Comparison of ENCODE assay signal across 21 cellular contexts in the genomic region with DNA sequence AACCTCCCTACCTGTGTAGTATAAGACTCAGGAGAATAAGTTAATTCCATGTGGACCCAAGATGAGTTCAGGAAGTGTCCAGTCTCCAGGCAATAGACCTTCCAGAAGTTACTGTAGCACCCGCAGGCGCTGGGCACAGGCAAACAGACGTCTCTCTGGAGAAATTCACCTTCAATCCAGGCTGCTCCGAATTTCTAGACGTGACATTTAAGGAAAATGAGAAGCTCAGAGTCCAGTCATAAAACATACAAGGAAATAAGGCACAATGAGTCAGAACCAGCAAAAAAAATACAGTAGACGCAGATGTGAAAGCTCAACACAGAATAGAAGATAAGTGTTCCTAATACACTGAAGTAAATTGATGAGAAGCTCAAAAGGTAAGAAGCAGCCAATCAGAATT. TPM values are rescaled to one million over a fixed set of nuclear protein-coding genes. Genes with fewer than 3 reads are reported as not detected.
A peak's percentile ranks its signal among the peaks of the same experiment; 100 is the strongest.
DNase-seq lines count a peak whose midpoint lies in the region; ATAC-seq, FAIRE-seq and TF ChIP-seq lines count a peak whose summit lies in the region.
"Had no signal": no experiment of that assay in that cellular context is flagged by ENCODE, and none has a peak within 500 bp of the region (broad histone marks: within the 10 kb centered on the region; RNA-seq: fewer than 3 reads in every experiment).

No MANE protein-coding gene starts in this region.

- FAIRE-seq in HepG2 (lab: Jason Lieb, UNC): no peak
- no peak for FAIRE-seq in D721Med (lab: Jason Lieb, UNC)
- FAIRE-seq: A549, HTR-8/SVneo had no signal

- DNase-seq in left cardiac atrium: peak; percentile 2
- DNase-seq in left ventricle myocardium superior: no peak
- no peak for DNase-seq in colonic mucosa
- DNase-seq in left colon: no peak
- DNase-seq in spleen: peak; percentile 9
- no peak for DNase-seq in HepG2 (ENCODE audit: low spot score)
- no peak for DNase-seq in D721Med (ENCODE audit: insufficient read length, low spot score)
- DNase-seq in CD4-positive, alpha-beta T cell: no peak
- DNase-seq: AML-193; CD4-positive, alpha-beta memory T cell; DMS79 treated with DMSO at 0.1 percent for 48 hours; GF-D8; GOT3; H7; HFFc6 had no signal

- POLR2A ChIA-PET in HepG2 (lab: Yijun Ruan, JAX): no interaction called here
- POLR2A ChIA-PET in CD4-positive, alpha-beta T cell (lab: Charles Lee): interaction anchor here (0.9 kb wide), 1 partner anchor 15 kb away, joined by 3 read pairs; a partner anchor contains a TSS

- peaks cover 86% of the 10 kb centered on the region for H3K36me3 Mint-ChIP-seq in CD4-positive, alpha-beta T cell (ENCODE audit: low read depth)

- WGBS in spleen, 5 donors: 95 to 98% (median 97%) methylated on average over 6 of the region's 6 CpGs
- WGBS in HepG2 (ENCODE audit: low lambda C conversion rate): 97% methylated on average over 6 of the region's 6 CpGs

- H3K79me2 ChIP-seq in HepG2 (ENCODE audit: insufficient read depth, low read length): no peaks in the 10 kb centered on the region

- TF ChIP-seq POLR2A in spleen (IDR thresholded peaks at IDR 0.05) (no peak), HepG2 (IDR thresholded peaks at IDR 0.05; ENCODE audit: insufficient read depth in 1 of 2, low read depth in 2 of 2, low read length in 2 of 2) (no peak)

- no peak for ATAC-seq in left cardiac atrium
- no peak for ATAC-seq in left ventricle myocardium superior
- peak; percentile 75 for ATAC-seq in left colon
- no peak for ATAC-seq in HepG2
- ATAC-seq in CD4-positive, alpha-beta T cell (ENCODE audit: poor library complexity): no peak
- ATAC-seq: A549, HCT116 had no signal

- intact Hi-C loops in left cardiac atrium (cut with DNase I) (no loop called here), left ventricle myocardium superior (cut with micrococcal nuclease) (no loop called here), colonic mucosa (cut with DNase I) (no loop called here), left colon (cut with DNase I, micrococcal nuclease) (no loop called here), spleen (cut with DNase I; ENCODE audit: low total_unique reads) (no loop called here), HepG2 (cut with micrococcal nuclease; ENCODE audit: unreplicated experiment) (no loop called here)
- intact Hi-C loops in CD4-positive, alpha-beta T cell (cut with DNase I, micrococcal nuclease): no loop called here

- no peaks in the 10 kb centered on the region for H3K9me3 Mint-ChIP-seq in CD4-positive, alpha-beta T cell
- H3K9me3 Mint-ChIP-seq: CD4-positive, alpha-beta memory T cell; HFFc6 had no signal

- H3K36me3 ChIP-seq in colonic mucosa (no peaks in the 10 kb centered on the region), spleen (peaks cover 0 to 96% (median 53%) of the 10 kb centered on the region in 6 donors), HepG2 (replicated peaks in 1 of 2; ENCODE audit: control insufficient read depth in 1 of 2, insufficient read depth in 2 of 2, low read length in 2 of 2) (peaks cover under 1 to 23% of the 10 kb centered on the region in 2 experiments; a peak in 3 of 5 replicates)

- CTCF ChIA-PET in HepG2 (lab: Yijun Ruan, JAX; ENCODE audit: low intra/inter-chr PET ratio, low total read pairs): no interaction called here
- CTCF ChIA-PET in CD4-positive, alpha-beta T cell (lab: Charles Lee): no interaction called here

- H3K27me3 Mint-ChIP-seq in CD4-positive, alpha-beta T cell: no peaks in the 10 kb centered on the region
- H3K27me3 Mint-ChIP-seq: CD4-positive, alpha-beta memory T cell had no signal

- no peak overlapping the region for H3K4me3 Mint-ChIP-seq in CD4-positive, alpha-beta T cell
- H3K4me3 Mint-ChIP-seq: CD4-positive, alpha-beta memory T cell; HFFc6 had no signal

- TF ChIP-seq EP300 in HepG2 (IDR thresholded peaks at IDR 0.05; ENCODE audit: low read depth in 2 of 2, low read length in 2 of 2) (no peak), HepG2 (CRISPR knock-in tag; IDR thresholded peaks at IDR 0.05; ENCODE audit: borderline replicate concordance) (no peak)

- TF ChIP-seq CTCF in colonic mucosa (IDR thresholded peaks at IDR 0.05) (no peak), spleen (IDR thresholded peaks at IDR 0.05 in 8 of 11, conservative IDR thresholded peaks at IDR 0.05 in 3 of 11) (no peak), HepG2 (CRISPR knock-in tag; IDR thresholded peaks at IDR 0.05) (no peak), D721Med (IDR thresholded peaks at IDR 0.05; ENCODE audit: insufficient read depth, missing control alignments) (no peak)
- no peak for TF ChIP-seq CTCF in CD4-positive, alpha-beta T cell (IDR thresholded peaks at IDR 0.05)

- H3K27ac ChIP-seq in colonic mucosa (peak overlapping the region; percentile 40), spleen (no peak overlapping the region), HepG2 (ENCODE audit: extremely low read length, insufficient read depth, low read length) (no peak overlapping the region)
- no peak overlapping the region for H3K27ac ChIP-seq in CD4-positive, alpha-beta T cell (ENCODE audit: low read depth, low read length)
- H3K27ac ChIP-seq: 22Rv1, A549, C4-2B had no signal

- H3K4me1 ChIP-seq in colonic mucosa: peaks cover 6% of the 10 kb centered on the region
- H3K4me1 ChIP-seq in spleen: no peaks in the 10 kb centered on the region
- H3K4me1 ChIP-seq in HepG2 (ENCODE audit: insufficient read depth, low read length): peaks cover 11% of the 10 kb centered on the region
- H3K4me1 ChIP-seq: A549 had no signal

- H3K4me3 ChIP-seq in colonic mucosa (no peak overlapping the region), spleen (no peak overlapping the region), HepG2 (replicated peaks in 1 of 3; ENCODE audit: insufficient read depth in 1 of 3, low read depth in 2 of 3, low read length in 3 of 3) (no peak overlapping the region)
- H3K4me3 ChIP-seq: A549 had no signal

- H3K9me3 ChIP-seq in colonic mucosa (no peaks in the 10 kb centered on the region), spleen (no peaks in the 10 kb centered on the region), HepG2 (ENCODE audit: low read length) (peaks cover 4% of the 10 kb centered on the region; the same call in 1 of the 2 replicates)
- no peaks in the 10 kb centered on the region for H3K9me3 ChIP-seq in CD4-positive, alpha-beta T cell (ENCODE audit: control insufficient read depth, low read length)
- H3K9me3 ChIP-seq: A549 had no signal

- in situ Hi-C loops in HepG2 (cut with HindIII; ENCODE audit: extremely low pct_ligation_motif_present, low pct_unique_long_range_greater_than_20kb): no loop called here

- H3K9ac ChIP-seq in colonic mucosa (ENCODE audit: low read depth in 2 of 2, low read length in 2 of 2) (no peak overlapping the region), HepG2 (ENCODE audit: insufficient read depth, low read depth, low read length) (no peak overlapping the region)

- no peaks in the 10 kb centered on the region for H4K20me1 ChIP-seq in HepG2 (ENCODE audit: insufficient read depth, low read length)

- no peak overlapping the region for H2AFZ ChIP-seq in HepG2 (ENCODE audit: low read length)

- no TSS peak for BruUV-seq in HepG2 (replicated peaks; lab: Mats Ljungman, UMichigan)

- no peak for TF ChIP-seq RAD21 in HepG2 (CRISPR knock-in tag; IDR thresholded peaks at IDR 0.05)

- H3K4me1 Mint-ChIP-seq in CD4-positive, alpha-beta T cell (ENCODE audit: low read depth): no peaks in the 10 kb centered on the region

- H3K27ac Mint-ChIP-seq in CD4-positive, alpha-beta T cell: no peak overlapping the region
- H3K27ac Mint-ChIP-seq: HFFc6 had no signal

- no peak overlapping the region for H3K4me2 ChIP-seq in HepG2 (ENCODE audit: low read depth, low read length)
- H3K4me2 ChIP-seq: A549 had no signal

- H3K27me3 ChIP-seq in colonic mucosa (no peaks in the 10 kb centered on the region), spleen (replicated peaks in 1 of 7) (no peaks in the 10 kb centered on the region), HepG2 (ENCODE audit: control insufficient read depth in 1 of 2, insufficient read depth in 2 of 2, low read length in 2 of 2) (no peaks in the 10 kb centered on the region)
- no peaks in the 10 kb centered on the region for H3K27me3 ChIP-seq in CD4-positive, alpha-beta T cell (ENCODE audit: control insufficient read depth, insufficient read depth, low read length)

RNA-seq across cellular contexts. Expression of a gene that starts 14.2 kb away (rescaled TPM):
- total RNA-seq in left cardiac atrium (10 to 100 TPM; 25.9 to 26.7 TPM), left ventricle myocardium superior (20.5 TPM), colonic mucosa (100 to 1,000 TPM; 133 to 178 TPM), left colon (100 to 1,000 TPM; 140 to 165 TPM), spleen (100 to 1,000 TPM in 6 of 7 donors, 10 to 100 TPM in 1; 89.6 to 137 (median 112) TPM), HepG2 (2016; rRNA removed; fragmentation: Illumina TruSeq; extraction: Trizol) (27.1 and 35.7 TPM in 2 replicates)
- polyA plus RNA-seq in spleen (100 to 1,000 TPM in 1 of 3 donors, 10 to 100 TPM in 2; 68.4 to 101 (median 74.4) TPM), HepG2 (2011; rRNA removed) (51.5 and 63.4 TPM in 2 replicates)
- 8.5 and 12.4 TPM in 2 replicates for total RNA-seq in HepG2 (2016; cell fraction: cytosol; rRNA removed; fragmentation: Illumina TruSeq; extraction: Trizol; ENCODE audit: low read depth)
- total RNA-seq in HepG2 (2016; cell fraction: insoluble cytoplasmic fraction; rRNA removed; fragmentation: Illumina TruSeq; extraction: Trizol): 24.1 and 36.5 TPM in 2 replicates
- 13.6 and 14.7 TPM in 2 replicates for total RNA-seq in HepG2 (2016; cell fraction: membrane; rRNA removed; fragmentation: Illumina TruSeq; extraction: Trizol)
- 51.5 and 52.3 TPM in 2 replicates for total RNA-seq in HepG2 (2016; cell fraction: nucleus; rRNA removed; fragmentation: Illumina TruSeq; extraction: Trizol)
- polyA plus RNA-seq in HepG2 (2011; cell fraction: cytosol; rRNA removed): 35.3 and 38.4 TPM in 2 replicates
- polyA plus RNA-seq in HepG2 (2011; cell fraction: nucleus; rRNA removed): 278 and 289 TPM in 2 replicates
- 36.9 and 39.9 TPM in 2 replicates for polyA plus RNA-seq in HepG2 (2012)
- polyA plus RNA-seq in HepG2 (2016; cell fraction: cytosol; fragmentation: Illumina TruSeq; extraction: Trizol; ENCODE audit: low read depth): 8.2 and 8.4 TPM in 2 replicates
- polyA plus RNA-seq in HepG2 (2016; cell fraction: insoluble cytoplasmic fraction; fragmentation: Illumina TruSeq; extraction: Trizol; ENCODE audit: low read depth): 21.4 and 22.2 TPM in 2 replicates
- 8.4 and 8.9 TPM in 2 replicates for polyA plus RNA-seq in HepG2 (2016; cell fraction: membrane; fragmentation: Illumina TruSeq; extraction: Trizol; ENCODE audit: low read depth)
- 95.9 and 99.0 TPM in 2 replicates for polyA plus RNA-seq in HepG2 (2016; cell fraction: nucleus; fragmentation: Illumina TruSeq; extraction: Trizol; ENCODE audit: insufficient read depth, low read depth)
- polyA minus RNA-seq in HepG2 (2011; rRNA and poly(A)+ RNA removed; ENCODE audit: low replicate concordance): 80.9 and 97.1 TPM in 2 replicates
- 17.1 and 19.6 TPM in 2 replicates for polyA minus RNA-seq in HepG2 (2011; cell fraction: cytosol; rRNA and poly(A)+ RNA removed)
- 117 and 142 TPM in 2 replicates for polyA minus RNA-seq in HepG2 (2011; cell fraction: nucleus; rRNA and poly(A)+ RNA removed)
- 100 to 1,000 TPM; 106 to 112 TPM for total RNA-seq in CD4-positive, alpha-beta T cell

RNA-seq across cellular contexts. Expression of a gene that starts 19.0 kb away (rescaled TPM):
- total RNA-seq in left cardiac atrium: 10 to 100 TPM; 53.8 to 63.3 TPM
- total RNA-seq in left ventricle myocardium superior: 41.3 TPM
- total RNA-seq in colonic mucosa: 100 to 1,000 TPM in 1 of 2 donors, 10 to 100 TPM in 1; 75.3 to 163 TPM
- 100 to 1,000 TPM in 1 of 2 donors, 10 to 100 TPM in 1; 56.5 to 126 TPM for total RNA-seq in left colon
- 10 to 100 TPM; 10.9 to 26.4 (median 18.2) TPM for total RNA-seq in spleen
- polyA plus RNA-seq in spleen: 1 to 10 TPM; 3.6 to 6.2 (median 4.4) TPM
- 40.4 and 96.0 TPM in 2 replicates for total RNA-seq in HepG2 (2016; rRNA removed; fragmentation: Illumina TruSeq; extraction: Trizol)
- total RNA-seq in HepG2 (2016; cell fraction: cytosol; rRNA removed; fragmentation: Illumina TruSeq; extraction: Trizol; ENCODE audit: low read depth): 11.3 and 13.3 TPM in 2 replicates
- 38.3 and 98.7 TPM in 2 replicates for total RNA-seq in HepG2 (2016; cell fraction: insoluble cytoplasmic fraction; rRNA removed; fragmentation: Illumina TruSeq; extraction: Trizol)
- total RNA-seq in HepG2 (2016; cell fraction: membrane; rRNA removed; fragmentation: Illumina TruSeq; extraction: Trizol): 26.9 and 29.4 TPM in 2 replicates
- 77.9 and 89.2 TPM in 2 replicates for total RNA-seq in HepG2 (2016; cell fraction: nucleus; rRNA removed; fragmentation: Illumina TruSeq; extraction: Trizol)
- polyA plus RNA-seq in HepG2 (2011; rRNA removed): 143 and 241 TPM in 2 replicates
- 92.8 and 116 TPM in 2 replicates for polyA plus RNA-seq in HepG2 (2011; cell fraction: cytosol; rRNA removed)
- 82.1 and 131 TPM in 2 replicates for polyA plus RNA-seq in HepG2 (2011; cell fraction: nucleus; rRNA removed)
- 315 and 354 TPM in 2 replicates for polyA plus RNA-seq in HepG2 (2012)
- polyA plus RNA-seq in HepG2 (2016; cell fraction: cytosol; fragmentation: Illumina TruSeq; extraction: Trizol; ENCODE audit: low read depth): 16.5 and 16.7 TPM in 2 replicates
- polyA plus RNA-seq in HepG2 (2016; cell fraction: insoluble cytoplasmic fraction; fragmentation: Illumina TruSeq; extraction: Trizol; ENCODE audit: low read depth): 50.6 and 73.9 TPM in 2 replicates
- 26.0 and 32.3 TPM in 2 replicates for polyA plus RNA-seq in HepG2 (2016; cell fraction: membrane; fragmentation: Illumina TruSeq; extraction: Trizol; ENCODE audit: low read depth)
- 165 and 172 TPM in 2 replicates for polyA plus RNA-seq in HepG2 (2016; cell fraction: nucleus; fragmentation: Illumina TruSeq; extraction: Trizol; ENCODE audit: insufficient read depth, low read depth)
- 160 and 313 TPM in 2 replicates for polyA minus RNA-seq in HepG2 (2011; rRNA and poly(A)+ RNA removed; ENCODE audit: low replicate concordance)
- polyA minus RNA-seq in HepG2 (2011; cell fraction: cytosol; rRNA and poly(A)+ RNA removed): 161 and 251 TPM in 2 replicates
- polyA minus RNA-seq in HepG2 (2011; cell fraction: nucleus; rRNA and poly(A)+ RNA removed): 34.2 and 48.4 TPM in 2 replicates
- 10 to 100 TPM; 30.2 to 30.6 TPM for total RNA-seq in CD4-positive, alpha-beta T cell

RNA-seq across cellular contexts. Expression of a gene that starts 59.9 kb away (rescaled TPM):
- not detected for total RNA-seq in left cardiac atrium
- not detected for total RNA-seq in left ventricle myocardium superior
- under 1 TPM; 0.17 to 0.24 TPM for total RNA-seq in colonic mucosa
- total RNA-seq in left colon: under 1 TPM; 0.61 to 0.73 TPM
- under 1 TPM in 3 of 7 donors, not detected in 4; 0.37 to 0.72 (median 0.70) TPM for total RNA-seq in spleen
- polyA plus RNA-seq in spleen: under 1 TPM in 1 of 3 donors, not detected in 2; 0.13 TPM
- total RNA-seq in HepG2 (2016; rRNA removed; fragmentation: Illumina TruSeq; extraction: Trizol): not detected in 2 replicates
- total RNA-seq in HepG2 (2016; cell fraction: cytosol; rRNA removed; fragmentation: Illumina TruSeq; extraction: Trizol; ENCODE audit: low read depth): not detected in 2 replicates
- not detected in 2 replicates for total RNA-seq in HepG2 (2016; cell fraction: insoluble cytoplasmic fraction; rRNA removed; fragmentation: Illumina TruSeq; extraction: Trizol)
- not detected in 2 replicates for total RNA-seq in HepG2 (2016; cell fraction: membrane; rRNA removed; fragmentation: Illumina TruSeq; extraction: Trizol)
- total RNA-seq in HepG2 (2016; cell fraction: nucleus; rRNA removed; fragmentation: Illumina TruSeq; extraction: Trizol): not detected in 2 replicates
- 0.54 and 0.91 TPM in 2 replicates for polyA plus RNA-seq in HepG2 (2011; rRNA removed)
- 0.38 and 0.96 TPM in 2 replicates for polyA plus RNA-seq in HepG2 (2011; cell fraction: cytosol; rRNA removed)
- 2.2 and 3.3 TPM in 2 replicates for polyA plus RNA-seq in HepG2 (2011; cell fraction: nucleus; rRNA removed)
- 1.0 and 6.0 TPM in 2 replicates for polyA plus RNA-seq in HepG2 (2012)
- not detected in 2 replicates for polyA plus RNA-seq in HepG2 (2016; cell fraction: cytosol; fragmentation: Illumina TruSeq; extraction: Trizol; ENCODE audit: low read depth)
- polyA plus RNA-seq in HepG2 (2016; cell fraction: insoluble cytoplasmic fraction; fragmentation: Illumina TruSeq; extraction: Trizol; ENCODE audit: low read depth): not detected in 2 replicates
- not detected in 2 replicates for polyA plus RNA-seq in HepG2 (2016; cell fraction: membrane; fragmentation: Illumina TruSeq; extraction: Trizol; ENCODE audit: low read depth)
- polyA plus RNA-seq in HepG2 (2016; cell fraction: nucleus; fragmentation: Illumina TruSeq; extraction: Trizol; ENCODE audit: insufficient read depth, low read depth): not detected in 2 replicates
- polyA minus RNA-seq in HepG2 (2011; rRNA and poly(A)+ RNA removed; ENCODE audit: low replicate concordance): 0.60 TPM in 1 of 2 replicates, not detected in the other
- not detected in 2 replicates for polyA minus RNA-seq in HepG2 (2011; cell fraction: cytosol; rRNA and poly(A)+ RNA removed)
- 1.1 TPM in 1 of 2 replicates, not detected in the other for polyA minus RNA-seq in HepG2 (2011; cell fraction: nucleus; rRNA and poly(A)+ RNA removed)
- not detected for total RNA-seq in CD4-positive, alpha-beta T cell
- total RNA-seq: CD4-positive, alpha-beta memory T cell; H7; HFFc6 had no signal
- polyA plus RNA-seq: A549; BJ; CD4-positive, alpha-beta memory T cell had no signal

Comparison
In these comparisons a context has a peak if more than half of its experiments do, and no peak if none do; other contexts are left out.
1. DNase-seq: peak in left cardiac atrium (single experiment) and spleen (single experiment); none in left ventricle myocardium superior (single experiment), colonic mucosa (single experiment), left colon (0 of 2), HepG2 (single experiment), D721Med (single experiment) and CD4-positive, alpha-beta T cell (0 of 10).